ENCODE assay signal across 24 cellular contexts in the genomic region with DNA sequence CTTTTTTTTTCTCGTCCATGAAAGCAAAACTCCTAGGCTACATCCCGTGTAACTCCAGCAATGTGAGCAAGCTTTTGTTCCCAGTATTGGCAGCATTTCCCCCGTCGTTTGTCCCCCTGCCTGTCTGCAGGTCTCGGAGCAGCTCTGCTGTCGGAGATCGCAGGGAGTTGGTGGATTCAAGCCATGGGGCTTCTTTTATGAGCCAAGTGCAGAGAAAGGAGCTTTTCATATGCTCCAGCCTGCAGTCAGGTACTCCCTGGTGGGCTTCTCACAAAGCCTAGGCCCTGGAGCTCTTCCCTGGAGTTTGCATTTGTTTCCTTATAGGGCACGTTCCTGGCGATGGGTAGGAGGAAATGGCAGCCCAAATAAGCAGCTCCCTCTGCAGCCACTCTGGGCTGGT.
DNase-seq lines count a peak whose midpoint lies in the region; ATAC-seq and TF ChIP-seq lines count a peak whose summit lies in the region.
"Had no signal": no experiment of that assay in that cellular context is flagged by ENCODE, and none has a peak within 500 bp of the region (broad histone marks: within the 10 kb centered on the region; RNA-seq: fewer than 3 reads in every experiment).

No MANE protein-coding gene starts in this region.

- no peaks in the 10 kb centered on the region for H3K27me3 ChIP-seq in Caco-2 (replicated peaks; ENCODE audit: control insufficient read depth, insufficient read depth, low read length)
- H3K27me3 ChIP-seq: BLaER1 treated with 17β-estradiol and CSF1 and Interleukin-3, amounts not matched to agents 10 nM and 100 nM; dorsolateral prefrontal cortex; gastroesophageal sphincter had no signal

- DNase-seq in Caco-2 = no peak
- DNase-seq in NCI-H446 (lab: John Stamatoyannopoulos, UW) = peak; percentile 56 to 80
- peak in 38 of 42 donors; percentile 5 to 80 (median 42) for DNase-seq in head of caudate nucleus
- no peak for DNase-seq in neural crest cell (ENCODE audit: low read depth, low spot score)
- no peak for DNase-seq in NCI-H2029 (lab: John Stamatoyannopoulos, UW)
- no peak for DNase-seq in endothelial cell (ENCODE audit: low spot score)
- DNase-seq in activated CD4-positive, alpha-beta T cell treated with anti-CD3 and anti-CD28 coated beads, Interleukin-2, amount 10 ng/mL, durations not matched to agents 24 days and 14 days = no peak
- no peak for DNase-seq in left lobe of liver (ENCODE audit: low spot score)
- DNase-seq: activated CD4-positive, alpha-beta T cell treated with anti-CD3 and anti-CD28 coated beads for 4 hours; activated CD8-positive, alpha-beta memory T cell treated with anti-CD3 and anti-CD28 coated beads, Interleukin-2, amount 10 ng/mL, durations not matched to agents 7 days and 5 days; DMS 273 treated with DMSO at 0.1 percent for 48 hours; kidney; NCI-H2107; OCI-M1; SHP77; stimulated activated CD4-positive, alpha-beta T cell treated with anti-CD3 and anti-CD28 coated beads, Interleukin-4, amount 100 ng/mL, for 24 hours had no signal

- H3K4me3 Mint-ChIP-seq in Caco-2 (ENCODE audit: unreplicated experiment) (no peak overlapping the region), neural crest cell (peak overlapping the region; percentile 22), endothelial cell (ENCODE audit: unreplicated experiment) (no peak overlapping the region)
- no peak overlapping the region for H3K4me3 Mint-ChIP-seq in activated CD4-positive, alpha-beta T cell treated with anti-CD3 and anti-CD28 coated beads, Interleukin-2, amount 10 ng/mL, durations not matched to agents 24 days and 14 days
- H3K4me3 Mint-ChIP-seq: activated CD8-positive, alpha-beta memory T cell treated with anti-CD3 and anti-CD28 coated beads, Interleukin-2, amount 10 ng/mL, durations not matched to agents 7 days and 5 days; natural killer cell treated with Interleukin-12 subunit alpha and Interleukin-12 subunit beta and Interleukin-15 and Interleukin-18, amount 100 ng/mL, for 72 hours had no signal

- H3K9me3 Mint-ChIP-seq in Caco-2 (ENCODE audit: unreplicated experiment) (peaks cover 10% of the 10 kb centered on the region), neural crest cell (peaks cover 3% of the 10 kb centered on the region), endothelial cell (ENCODE audit: unreplicated experiment) (no peaks in the 10 kb centered on the region)
- H3K9me3 Mint-ChIP-seq in activated CD4-positive, alpha-beta T cell treated with anti-CD3 and anti-CD28 coated beads, Interleukin-2, amount 10 ng/mL, durations not matched to agents 24 days and 14 days = no peaks in the 10 kb centered on the region
- H3K9me3 Mint-ChIP-seq: natural killer cell treated with Interleukin-12 subunit alpha and Interleukin-12 subunit beta and Interleukin-15 and Interleukin-18, amount 100 ng/mL, for 72 hours had no signal

- peaks cover 9% of the 10 kb centered on the region for H3K27me3 Mint-ChIP-seq in Caco-2 (ENCODE audit: insufficient read depth, unreplicated experiment)
- H3K27me3 Mint-ChIP-seq in neural crest cell (ENCODE audit: low read depth) = no peaks in the 10 kb centered on the region
- H3K27me3 Mint-ChIP-seq in endothelial cell (ENCODE audit: unreplicated experiment) = no peaks in the 10 kb centered on the region
- peaks cover 2% of the 10 kb centered on the region for H3K27me3 Mint-ChIP-seq in activated CD4-positive, alpha-beta T cell treated with anti-CD3 and anti-CD28 coated beads, Interleukin-2, amount 10 ng/mL, durations not matched to agents 24 days and 14 days

- H3K9me3 ChIP-seq in Caco-2 = no peaks in the 10 kb centered on the region
- H3K9me3 ChIP-seq: A549; BLaER1 treated with 17β-estradiol and CSF1 and Interleukin-3, amounts not matched to agents 10 nM and 100 nM; gastroesophageal sphincter had no signal

- H3K27ac Mint-ChIP-seq in Caco-2 (ENCODE audit: unreplicated experiment) (peak overlapping the region; percentile 49), neural crest cell (ENCODE audit: unreplicated experiment) (no peak overlapping the region), endothelial cell (ENCODE audit: unreplicated experiment) (no peak overlapping the region)
- no peak overlapping the region for H3K27ac Mint-ChIP-seq in activated CD4-positive, alpha-beta T cell treated with anti-CD3 and anti-CD28 coated beads, Interleukin-2, amount 10 ng/mL, durations not matched to agents 24 days and 14 days
- H3K27ac Mint-ChIP-seq: activated CD8-positive, alpha-beta memory T cell treated with anti-CD3 and anti-CD28 coated beads, Interleukin-2, amount 10 ng/mL, durations not matched to agents 7 days and 5 days; natural killer cell treated with Interleukin-12 subunit alpha and Interleukin-12 subunit beta and Interleukin-15 and Interleukin-18, amount 100 ng/mL, for 72 hours had no signal

- H3K4me1 ChIP-seq in Caco-2 = peaks cover 8% of the 10 kb centered on the region
- H3K4me1 ChIP-seq: A549 had no signal

- peaks cover 8% of the 10 kb centered on the region for H3K4me1 Mint-ChIP-seq in Caco-2 (ENCODE audit: low read depth, unreplicated experiment)
- peaks cover 12% of the 10 kb centered on the region for H3K4me1 Mint-ChIP-seq in neural crest cell
- no peaks in the 10 kb centered on the region for H3K4me1 Mint-ChIP-seq in endothelial cell (ENCODE audit: unreplicated experiment)
- H3K4me1 Mint-ChIP-seq in activated CD4-positive, alpha-beta T cell treated with anti-CD3 and anti-CD28 coated beads, Interleukin-2, amount 10 ng/mL, durations not matched to agents 24 days and 14 days = no peaks in the 10 kb centered on the region
- H3K4me1 Mint-ChIP-seq: activated CD8-positive, alpha-beta memory T cell treated with anti-CD3 and anti-CD28 coated beads, Interleukin-2, amount 10 ng/mL, durations not matched to agents 7 days and 5 days had no signal

- no peak overlapping the region for H3K4me3 ChIP-seq in Caco-2 (ENCODE audit: low read depth, low read length)
- H3K4me3 ChIP-seq: A549; BLaER1 treated with 17β-estradiol and CSF1 and Interleukin-3, amounts not matched to agents 10 nM and 100 nM; gastroesophageal sphincter; GM12878; smooth muscle cell had no signal

- no peak for ATAC-seq in left lobe of liver
- ATAC-seq: A549; activated CD8-positive, alpha-beta memory T cell treated with anti-CD3 and anti-CD28 coated beads, Interleukin-2, amount 10 ng/mL, durations not matched to agents 7 days and 5 days; esophagus mucosa; gastroesophageal sphincter; GM12878; natural killer cell treated with Interleukin-12 subunit alpha and Interleukin-12 subunit beta and Interleukin-15 and Interleukin-18, amount 100 ng/mL, for 72 hours had no signal

- H3K36me3 Mint-ChIP-seq in Caco-2 (ENCODE audit: insufficient read depth, unreplicated experiment) (no peaks in the 10 kb centered on the region), neural crest cell (ENCODE audit: low read depth) (no peaks in the 10 kb centered on the region), endothelial cell (ENCODE audit: low read depth, unreplicated experiment) (no peaks in the 10 kb centered on the region)
- no peaks in the 10 kb centered on the region for H3K36me3 Mint-ChIP-seq in activated CD4-positive, alpha-beta T cell treated with anti-CD3 and anti-CD28 coated beads, Interleukin-2, amount 10 ng/mL, durations not matched to agents 24 days and 14 days (ENCODE audit: low read depth)
- H3K36me3 Mint-ChIP-seq: activated CD8-positive, alpha-beta memory T cell treated with anti-CD3 and anti-CD28 coated beads, Interleukin-2, amount 10 ng/mL, durations not matched to agents 7 days and 5 days; natural killer cell treated with Interleukin-12 subunit alpha and Interleukin-12 subunit beta and Interleukin-15 and Interleukin-18, amount 100 ng/mL, for 72 hours had no signal

- CTCF ChIA-PET in Caco-2 (lab: Charles Lee) = no interaction called here

- POLR2A ChIA-PET in Caco-2 (lab: Charles Lee) = no interaction called here

- no peaks in the 10 kb centered on the region for H3K36me3 ChIP-seq in Caco-2 (ENCODE audit: control insufficient read depth, insufficient read depth, low read length)
- H3K36me3 ChIP-seq: BLaER1 treated with 17β-estradiol and CSF1 and Interleukin-3, amounts not matched to agents 10 nM and 100 nM; gastroesophageal sphincter had no signal

- TF ChIP-seq CTCF in Caco-2 (IDR thresholded peaks at IDR 0.05; ENCODE audit: insufficient read depth in 1 of 2, low read depth in 1 of 2, low read length in 1 of 2, severe bottlenecking in 1 of 2, unreplicated experiment in 1 of 2) (no peak), neural crest cell (conservative IDR thresholded peaks at IDR 0.05) (no peak), endothelial cell (IDR thresholded peaks at IDR 0.05; ENCODE audit: unreplicated experiment) (no peak)

- intact Hi-C loops in Caco-2 (cut with micrococcal nuclease; ENCODE audit: unreplicated experiment) = no loop called here
- intact Hi-C loops in head of caudate nucleus (cut with DNase I) = no loop called here
- intact Hi-C loops in activated CD4-positive, alpha-beta T cell treated with anti-CD3 and anti-CD28 coated beads, Interleukin-2, amount 10 ng/mL, durations not matched to agents 24 days and 14 days (cut with micrococcal nuclease) = no loop called here

- BruUV-seq in Caco-2 (replicated peaks; lab: Mats Ljungman, UMichigan) = no TSS peak

Comparison
In these comparisons a context has a peak if more than half of its experiments do, and no peak if none do; other contexts are left out.
1. DNase-seq: peak in NCI-H446 (2 of 2) and head of caudate nucleus (38 of 42); none in Caco-2 (0 of 2), neural crest cell (single experiment), NCI-H2029 (single experiment), endothelial cell (single experiment), activated CD4-positive, alpha-beta T cell treated with anti-CD3 and anti-CD28 coated beads, Interleukin-2, amount 10 ng/mL, durations not matched to agents 24 days and 14 days (single experiment) and left lobe of liver (single experiment).